Comparison of ENCODE assay signal across 2 cellular contexts in genomic region chr12:114355389-114356088, GRCh38.
TF ChIP-seq lines count a peak whose summit lies in the region.

No MANE protein-coding gene starts in this region.

TF ChIP-seq in IMR-90, 13 proteins besides CTCF, POLR2A, EP300 and RAD21:
- TF ChIP-seq RCOR1 (IDR thresholded peaks at IDR 0.05; ENCODE audit: insufficient replicate concordance, low read length), result no peak
- TF ChIP-seq RFX5 (IDR thresholded peaks at IDR 0.05; ENCODE audit: low read depth, low read length), result no peak

TF ChIP-seq in H1, 55 proteins besides CTCF, POLR2A, EP300 and RAD21:
- peak; percentile 80 for TF ChIP-seq MAX (IDR thresholded peaks at IDR 0.05)
- TF ChIP-seq ZNF274 (IDR thresholded peaks at IDR 0.05; ENCODE audit: borderline replicate concordance, extremely low read depth, low read length), result no peak
- TF ChIP-seq USF2 (IDR thresholded peaks at IDR 0.05; ENCODE audit: low read length), result 0 out of 2 replicates have a peak, but pooled peaks have one; percentile 13
